In the genomic region with DNA sequence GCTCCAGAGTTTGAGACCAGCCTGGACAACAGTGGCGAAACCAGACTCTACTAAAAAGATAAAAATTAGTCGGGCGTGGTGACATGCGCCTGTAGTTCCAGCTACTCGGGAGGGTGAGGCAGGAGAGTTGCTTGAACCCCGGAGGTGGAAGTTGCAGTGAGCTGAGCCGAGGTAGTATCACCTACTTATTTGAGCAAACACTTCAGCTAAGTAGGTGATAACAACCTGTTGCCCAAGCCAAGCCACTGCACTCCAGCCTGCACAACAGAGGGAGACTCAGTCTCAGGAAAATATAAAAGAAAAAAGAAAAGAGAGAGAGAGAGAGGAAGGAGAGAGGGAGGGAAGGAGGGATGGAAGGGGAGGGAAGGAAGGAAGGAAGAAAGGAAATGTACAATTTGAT, we compare ENCODE assay signal across 24 cellular contexts. TPM values are rescaled to one million over a fixed set of nuclear protein-coding genes. Genes with fewer than 3 reads are reported as not detected.
"Had no signal": no experiment of that assay in that cellular context is flagged by ENCODE, and none has a peak within 500 bp of the region (broad histone marks: within the 10 kb centered on the region; RNA-seq: fewer than 3 reads in every experiment).

No MANE protein-coding gene starts in this region.

- H3K4me3 ChIP-seq: coronary artery, esophagus squamous epithelium, skin epidermis, tibial artery had no signal

- ATAC-seq: activated T-cell treated with anti-CD3 and anti-CD28 coated beads, Interleukin-2, amount 50 U/mL, for 72 hours; stimulated activated naive B cell treated with anti-CD40 and anti-IgM and Interleukin-4, amounts not matched to agents 10 μg/mL and 1 μg/mL and 100 μg/mL, for 72 hours; T-helper 17 cell had no signal

- DNase-seq: activated B cell treated with CpG ODN at 0.5 μM for 24 hours; activated CD4-positive, alpha-beta T cell treated with anti-CD3 and anti-CD28 coated beads for 48 hours; activated CD8-positive, alpha-beta memory T cell treated with anti-CD3 and anti-CD28 coated beads, Interleukin-2, amount 50 U/mL, for 48 hours; activated gamma-delta T cell; activated T-cell treated with anti-CD3 and anti-CD28 coated beads, Interleukin-2, amount 50 U/mL, for 72 hours; amniotic stem cell; central memory CD4-positive, alpha-beta T cell; effector CD4-positive, alpha-beta T cell; esophagus squamous epithelium; hypothalamus; kidney; stimulated activated CD4-positive, alpha-beta T cell treated with anti-CD3 and anti-CD28 coated beads, Interleukin-15, amount 100 ng/mL, for 24 hours; stimulated activated CD4-positive, alpha-beta T cell treated with anti-CD3 and anti-CD28 coated beads, Interleukin-4, amount 100 ng/mL, for 1 hour; stimulated activated naive B cell treated with anti-CD40 and anti-IgM and Interleukin-4, amounts not matched to agents 10 μg/mL and 1 μg/mL and 100 μg/mL, for 72 hours; T-helper 17 cell; tibial artery had no signal

- H3K36me3 ChIP-seq: esophagus squamous epithelium, tibial artery had no signal

- H3K9me3 Mint-ChIP-seq: activated T-cell treated with anti-CD3 and anti-CD28 coated beads, Interleukin-2, amount 50 U/mL, for 72 hours; stimulated activated naive B cell treated with anti-CD40 and anti-IgM and Interleukin-4, amounts not matched to agents 10 μg/mL and 1 μg/mL and 100 μg/mL, for 72 hours had no signal

- H3K27ac Mint-ChIP-seq: activated B cell treated with CpG ODN at 0.5 μM for 24 hours; activated naive CD8-positive, alpha-beta T cell; activated T-cell treated with anti-CD3 and anti-CD28 coated beads, Interleukin-2, amount 50 U/mL, for 72 hours; stimulated activated naive B cell treated with anti-CD40 and anti-IgM and Interleukin-4, amounts not matched to agents 10 μg/mL and 1 μg/mL and 100 μg/mL, for 72 hours; T-helper 17 cell had no signal

- H3K27me3 Mint-ChIP-seq: activated naive CD8-positive, alpha-beta T cell had no signal

- H3K9me3 ChIP-seq: esophagus squamous epithelium, tibial artery had no signal

- H3K36me3 Mint-ChIP-seq: activated naive CD8-positive, alpha-beta T cell; stimulated activated naive B cell treated with anti-CD40 and anti-IgM and Interleukin-4, amounts not matched to agents 10 μg/mL and 1 μg/mL and 100 μg/mL, for 72 hours had no signal

- H3K4me3 Mint-ChIP-seq: activated B cell treated with CpG ODN at 0.5 μM for 24 hours; activated naive CD8-positive, alpha-beta T cell; activated T-cell treated with anti-CD3 and anti-CD28 coated beads, Interleukin-2, amount 50 U/mL, for 72 hours; stimulated activated naive B cell treated with anti-CD40 and anti-IgM and Interleukin-4, amounts not matched to agents 10 μg/mL and 1 μg/mL and 100 μg/mL, for 72 hours; T-helper 17 cell had no signal

- H3K4me1 Mint-ChIP-seq: activated B cell treated with CpG ODN at 0.5 μM for 24 hours; stimulated activated naive B cell treated with anti-CD40 and anti-IgM and Interleukin-4, amounts not matched to agents 10 μg/mL and 1 μg/mL and 100 μg/mL, for 72 hours; T-helper 17 cell had no signal

- H3K27me3 ChIP-seq: esophagus squamous epithelium, tibial artery had no signal

- H3K27ac ChIP-seq: esophagus squamous epithelium, skin epidermis had no signal

RNA-seq across cellular contexts. Expression of gene FER1L5, which starts 21.3 kb away (rescaled TPM):
- total RNA-seq: activated B cell treated with CpG ODN at 0.5 μM for 24 hours; activated T-cell treated with anti-CD3 and anti-CD28 coated beads, Interleukin-2, amount 50 U/mL, for 72 hours; endothelial cell of umbilical vein; glomerular endothelial cell; myocyte; subcutaneous adipose tissue; T-helper 17 cell had no signal
- polyA plus RNA-seq: endothelial cell of umbilical vein, liver had no signal
